Comparison of ENCODE assay signal across 10 cellular contexts in genomic region chr10:37860494-37861190, GRCh38. TPM values are rescaled to one million over a fixed set of nuclear protein-coding genes. Genes with fewer than 3 reads are reported as not detected.
DNase-seq lines count a peak whose midpoint lies in the region; ATAC-seq and TF ChIP-seq lines count a peak whose summit lies in the region.
"Had no signal": no experiment of that assay in that cellular context is flagged by ENCODE, and none has a peak within 500 bp of the region (broad histone marks: within the 10 kb centered on the region; RNA-seq: fewer than 3 reads in every experiment).

No MANE protein-coding gene starts in this region.

- H3K9me3 Mint-ChIP-seq in effector memory CD8-positive, alpha-beta T cell = no peaks in the 10 kb centered on the region
- H3K9me3 Mint-ChIP-seq: central memory CD8-positive, alpha-beta T cell had no signal

- DNase-seq in CD1c-positive myeloid dendritic cell (ENCODE audit: extremely low spot score) (peak; percentile 61), adipocyte (ENCODE audit: low read depth) (peak; percentile 37), mucosa of descending colon (peak in 1 of 3 donors; percentile 21)
- DNase-seq in activated CD4-positive, alpha-beta T cell treated with anti-CD3 and anti-CD28 coated beads, Interleukin-2, amount 50 U/mL, for 4 hours = no peak
- DNase-seq in central memory CD4-positive, alpha-beta T cell = no peak
- no peak for DNase-seq in effector memory CD8-positive, alpha-beta T cell
- no peak for DNase-seq in stimulated activated CD4-positive, alpha-beta T cell treated with anti-CD3 and anti-CD28 coated beads, Interleukin-4, amount 100 ng/mL, for 1 hour
- DNase-seq: activated CD8-positive, alpha-beta T cell treated with anti-CD3 and anti-CD28 coated beads, Interleukin-2, amount 10 ng/mL, durations not matched to agents 7 days and 5 days had no signal

- H3K4me1 ChIP-seq in adipocyte (ENCODE audit: control insufficient read depth, insufficient read depth, low read length) (peaks cover 36% of the 10 kb centered on the region), mucosa of descending colon (ENCODE audit: low read depth) (peaks cover 15% of the 10 kb centered on the region)

- H3K36me3 ChIP-seq in adipocyte (ENCODE audit: control insufficient read depth, insufficient read depth, low read length, severe bottlenecking) = no peaks in the 10 kb centered on the region
- no peaks in the 10 kb centered on the region for H3K36me3 ChIP-seq in mucosa of descending colon (ENCODE audit: low read depth)

- H3K4me3 Mint-ChIP-seq in effector memory CD8-positive, alpha-beta T cell = no peak overlapping the region
- H3K4me3 Mint-ChIP-seq: activated CD8-positive, alpha-beta T cell treated with anti-CD3 and anti-CD28 coated beads, Interleukin-2, amount 10 ng/mL, durations not matched to agents 7 days and 5 days; central memory CD8-positive, alpha-beta T cell had no signal

- H3K27me3 Mint-ChIP-seq in effector memory CD8-positive, alpha-beta T cell = no peaks in the 10 kb centered on the region
- H3K27me3 Mint-ChIP-seq: central memory CD8-positive, alpha-beta T cell had no signal

- TF ChIP-seq CTCF in mucosa of descending colon (IDR thresholded peaks at IDR 0.05) = no peak

- no peaks in the 10 kb centered on the region for H3K9me3 ChIP-seq in adipocyte (ENCODE audit: control insufficient read depth, low read length)
- H3K9me3 ChIP-seq in mucosa of descending colon = no peaks in the 10 kb centered on the region

- H3K4me1 Mint-ChIP-seq in effector memory CD8-positive, alpha-beta T cell (ENCODE audit: low read depth in 2 of 2) = peaks cover 14 to 19% of the 10 kb centered on the region in 2 donors

- intact Hi-C loops in mucosa of descending colon (cut with DNase I, micrococcal nuclease) = no loop called here

- peaks cover 13% of the 10 kb centered on the region for H3K36me3 Mint-ChIP-seq in effector memory CD8-positive, alpha-beta T cell (ENCODE audit: insufficient read depth)

- no peak overlapping the region for H3K27ac Mint-ChIP-seq in effector memory CD8-positive, alpha-beta T cell
- H3K27ac Mint-ChIP-seq: activated CD8-positive, alpha-beta T cell treated with anti-CD3 and anti-CD28 coated beads, Interleukin-2, amount 10 ng/mL, durations not matched to agents 7 days and 5 days had no signal

- ATAC-seq in HG02678 (IDR thresholded peaks at IDR 0.05; ENCODE audit: unreplicated experiment) (peak; percentile 18), mucosa of descending colon (peak; percentile 26)
- no peak for ATAC-seq in effector memory CD8-positive, alpha-beta T cell (replicated peaks)
- ATAC-seq: activated CD8-positive, alpha-beta T cell treated with anti-CD3 and anti-CD28 coated beads, Interleukin-2, amount 10 ng/mL, durations not matched to agents 7 days and 5 days had no signal

- peak overlapping the region; percentile 70 for H3K9ac ChIP-seq in adipocyte (ENCODE audit: low read length)

- peak overlapping the region; percentile 20 for H3K4me3 ChIP-seq in adipocyte (ENCODE audit: low read length)
- H3K4me3 ChIP-seq in mucosa of descending colon = no peak overlapping the region

- no peaks in the 10 kb centered on the region for H3K27me3 ChIP-seq in adipocyte (replicated peaks; ENCODE audit: control insufficient read depth, insufficient read depth, low read length)

RNA-seq across cellular contexts. Expression of gene ZNF248, which starts 3.2 kb away (rescaled TPM):
- total RNA-seq in mucosa of descending colon = 10 to 100 TPM in 2 of 3 donors, 1 to 10 TPM in 1; 10.0 to 36.6 (median 11.6) TPM

Comparison
In these comparisons a context has a peak if more than half of its experiments do, and no peak if none do; other contexts are left out.
1. DNase-seq: peak in CD1c-positive myeloid dendritic cell (single experiment) and adipocyte (single experiment); none in activated CD4-positive, alpha-beta T cell treated with anti-CD3 and anti-CD28 coated beads, Interleukin-2, amount 50 U/mL, for 4 hours (0 of 2), central memory CD4-positive, alpha-beta T cell (single experiment), effector memory CD8-positive, alpha-beta T cell (0 of 3) and stimulated activated CD4-positive, alpha-beta T cell treated with anti-CD3 and anti-CD28 coated beads, Interleukin-4, amount 100 ng/mL, for 1 hour (single experiment).